Comparison of ENCODE assay signal across 34 cellular contexts in genomic region chr11:41010361-41011050, GRCh38.
"Had no signal": no experiment of that assay in that cellular context is flagged by ENCODE, and none has a peak within 500 bp of the region (broad histone marks: within the 10 kb centered on the region; RNA-seq: fewer than 3 reads in every experiment).

No MANE protein-coding gene starts in this region.

- H3K27me3 Mint-ChIP-seq: activated B cell treated with CpG ODN at 0.5 μM for 24 hours; activated CD8-positive, alpha-beta T cell treated with anti-CD3 and anti-CD28 coated beads for 36 hours; activated naive CD8-positive, alpha-beta T cell; activated T-helper 17 cell treated with anti-CD3 and anti-CD28 coated beads, Interleukin-2, amount 50 U/mL, for 72 hours; central memory CD8-positive, alpha-beta T cell; dendritic cell treated with granulocyte-macrophage colony-stimulating factor and Interleukin-4, amounts not matched to agents 40 ng/mL and 50 ng/mL, for 4 days; T-helper 17 cell had no signal

- H3K27me3 ChIP-seq: brain microvascular endothelial cell, dorsolateral prefrontal cortex, esophagus muscularis mucosa, foreskin keratinocyte, gastrocnemius medialis, heart right ventricle, hepatocyte had no signal

- H3K36me3 Mint-ChIP-seq: activated naive CD8-positive, alpha-beta T cell had no signal

- H3K9me3 Mint-ChIP-seq: dendritic cell treated with granulocyte-macrophage colony-stimulating factor and Interleukin-4, amounts not matched to agents 40 ng/mL and 50 ng/mL, for 4 days; endodermal cell had no signal

- ATAC-seq: activated CD4-positive, CD25-positive, alpha-beta regulatory T cell treated with anti-CD3 and anti-CD28 coated beads, Interleukin-2, amount 50 U/mL, for 24 hours; activated CD8-positive, alpha-beta T cell treated with anti-CD3 and anti-CD28 coated beads for 36 hours; activated T-cell treated with anti-CD3 and anti-CD28 coated beads, Interleukin-2, amount 50 U/mL, for 4 hours; activated T-helper 17 cell treated with anti-CD3 and anti-CD28 coated beads, Interleukin-2, amount 50 U/mL, for 72 hours; foreskin keratinocyte; gastrocnemius medialis; heart right ventricle; T-helper 17 cell had no signal

- H3K4me3 ChIP-seq: coronary artery, dorsolateral prefrontal cortex, esophagus muscularis mucosa, gastrocnemius medialis, heart right ventricle, hepatocyte had no signal

- H3K4me1 Mint-ChIP-seq: activated B cell treated with CpG ODN at 0.5 μM for 24 hours; activated T-helper 17 cell treated with anti-CD3 and anti-CD28 coated beads, Interleukin-2, amount 50 U/mL, for 72 hours; central memory CD8-positive, alpha-beta T cell; endodermal cell; T-helper 17 cell had no signal

- H3K4me2 ChIP-seq: hepatocyte had no signal

- H3K36me3 ChIP-seq: brain microvascular endothelial cell, esophagus muscularis mucosa, gastrocnemius medialis, heart right ventricle, WERI-Rb-1 had no signal

- H3K4me3 Mint-ChIP-seq: activated B cell treated with CpG ODN at 0.5 μM for 24 hours; activated CD8-positive, alpha-beta T cell treated with anti-CD3 and anti-CD28 coated beads for 36 hours; activated naive CD8-positive, alpha-beta T cell; activated T-cell treated with anti-CD3 and anti-CD28 coated beads, Interleukin-2, amount 50 U/mL, for 4 hours; activated T-helper 17 cell treated with anti-CD3 and anti-CD28 coated beads, Interleukin-2, amount 50 U/mL, for 72 hours; central memory CD8-positive, alpha-beta T cell; dendritic cell treated with granulocyte-macrophage colony-stimulating factor and Interleukin-4, amounts not matched to agents 40 ng/mL and 50 ng/mL, for 4 days; endodermal cell; T-helper 17 cell; T-helper 2 cell treated with Interferon-gamma antibody and Interleukin-4, amounts not matched to agents 5 μg/mL and 100 μg/mL, for 36 hours had no signal

- H3K4me1 ChIP-seq: esophagus muscularis mucosa, foreskin keratinocyte, gastrocnemius medialis, heart right ventricle had no signal

- H3K9me3 ChIP-seq: esophagus muscularis mucosa, gastrocnemius medialis, heart right ventricle had no signal

- H2AFZ ChIP-seq: hepatocyte had no signal

- H3K27ac Mint-ChIP-seq: activated B cell treated with CpG ODN at 0.5 μM for 24 hours; activated CD8-positive, alpha-beta T cell treated with anti-CD3 and anti-CD28 coated beads for 36 hours; activated naive CD8-positive, alpha-beta T cell; activated T-helper 17 cell treated with anti-CD3 and anti-CD28 coated beads, Interleukin-2, amount 50 U/mL, for 72 hours; dendritic cell treated with granulocyte-macrophage colony-stimulating factor and Interleukin-4, amounts not matched to agents 40 ng/mL and 50 ng/mL, for 4 days; endodermal cell; T-helper 17 cell; T-helper 2 cell treated with Interferon-gamma antibody and Interleukin-4, amounts not matched to agents 5 μg/mL and 100 μg/mL, for 36 hours had no signal

- H3K27ac ChIP-seq: brain microvascular endothelial cell, coronary artery, esophagus muscularis mucosa, foreskin keratinocyte, gastrocnemius medialis, heart right ventricle, hepatocyte, WERI-Rb-1 had no signal

- H3K79me2 ChIP-seq: hepatocyte had no signal

- DNase-seq: activated B cell treated with CpG ODN at 0.5 μM for 24 hours; activated CD4-positive, alpha-beta T cell treated with anti-CD3 and anti-CD28 coated beads for 48 hours; activated CD4-positive, alpha-beta T cell treated with anti-CD3 and anti-CD28 coated beads, Interleukin-2, amount 50 U/mL, for 1 hour; activated CD4-positive, alpha-beta T cell treated with anti-CD3 and anti-CD28 coated beads, Interleukin-2, amount 50 U/mL, for 48 hours; activated CD8-positive, alpha-beta memory T cell treated with anti-CD3 and anti-CD28 coated beads for 24 hours; activated CD8-positive, alpha-beta T cell treated with anti-CD3 and anti-CD28 coated beads for 36 hours; activated effector memory CD4-positive, alpha-beta T cell treated with Interleukin-2 at 50 U/mL for 16 hours; activated gamma-delta T cell treated with Interleukin-2 at 50 U/mL for 16 hours; activated naive CD4-positive, alpha-beta T cell treated with anti-CD3 and anti-CD28 coated beads, Interleukin-2, amount 50 U/mL, for 16 hours; activated naive CD4-positive, alpha-beta T cell treated with Interleukin-2 at 50 U/mL for 16 hours; activated T-cell treated with anti-CD3 and anti-CD28 coated beads, Interleukin-2, amount 50 U/mL, for 4 hours; amniotic stem cell; anterior cingulate cortex; brain microvascular endothelial cell; effector memory CD4-positive, alpha-beta T cell; endodermal cell; erythroblast; foreskin keratinocyte; gastrocnemius medialis; glutamatergic neuron; heart right ventricle; T-helper 17 cell; T1000; WERI-Rb-1 had no signal
